ENCODE assay signal across 8 cellular contexts in genomic region chr5:172835246-172836030, GRCh38. TPM values are rescaled to one million over a fixed set of nuclear protein-coding genes. Genes with fewer than 3 reads are reported as not detected.
DNase-seq lines count a peak whose midpoint lies in the region; ATAC-seq, FAIRE-seq and TF ChIP-seq lines count a peak whose summit lies in the region.

No MANE protein-coding gene starts in this region.

- no peak overlapping the region for H2BK120ac ChIP-seq in trophoblast cell (ENCODE audit: insufficient read depth, low read length, poor library complexity)

- TSS peak; percentile 49 for BruUV-seq in PC-9 (replicated peaks; lab: Mats Ljungman, UMichigan)

- intact Hi-C loops in PC-9 (cut with micrococcal nuclease; ENCODE audit: unreplicated experiment): loop anchor here (1.0 to 2.0 kb wide), 2 partner anchors 23 to 67 kb away; no protein-coding TSS in a partner anchor
- intact Hi-C loops in esophagus muscularis mucosa (cut with DNase I): loop anchor here (2.0 kb wide), 1 partner anchor 65 kb away; the partner anchor contains the start of gene DUSP1

- no peak overlapping the region for H2BK12ac ChIP-seq in trophoblast cell (ENCODE audit: low read length)

- peak overlapping the region; percentile 13 for H3K4ac ChIP-seq in trophoblast cell (ENCODE audit: low read depth, low read length)

- TF ChIP-seq POLR2A in esophagus muscularis mucosa (IDR thresholded peaks at IDR 0.05; ENCODE audit: low read depth): no peak

- POLR2A ChIA-PET in PC-9 (lab: Charles Lee; ENCODE audit: unreplicated experiment): interaction anchor here (0.5 kb wide), 1 partner anchor 71 kb away, joined by 4 read pairs; no protein-coding TSS in a partner anchor

- no peak overlapping the region for H3K27ac ChIP-seq in PC-9
- peak overlapping the region; percentile 84 to 91 (median 90) for H3K27ac ChIP-seq in esophagus muscularis mucosa (replicated peaks in 1 of 4)
- no peak overlapping the region for H3K27ac ChIP-seq in trophoblast cell (ENCODE audit: low read depth, low read length)

- CTCF ChIA-PET in PC-9 (lab: Charles Lee): interaction anchor here (1.2 kb wide), 1 partner anchor 65 kb away, joined by 3 read pairs; no protein-coding TSS in a partner anchor

- H3K9me2 ChIP-seq in PC-9 (ENCODE audit: insufficient read depth): no peaks in the 10 kb centered on the region

- H3K14ac ChIP-seq in trophoblast cell (ENCODE audit: low read length): no peak overlapping the region

- WGBS in esophagus muscularis mucosa: 73% methylated on average over 13 of the region's 16 CpGs
- WGBS in trophoblast cell (ENCODE audit: extremely low coverage, insufficient coverage, insufficient read length): no CpG with 5 or more reads among the region's 16 CpGs

- TF ChIP-seq CTCF in PC-9 (conservative IDR thresholded peaks at IDR 0.05): no peak
- TF ChIP-seq CTCF in esophagus muscularis mucosa (IDR thresholded peaks at IDR 0.05): no peak

- no peaks in the 10 kb centered on the region for H4K20me1 ChIP-seq in PC-9 (ENCODE audit: insufficient read depth)

- H3K36me3 ChIP-seq in PC-9 (ENCODE audit: low read depth): no peaks in the 10 kb centered on the region
- H3K36me3 ChIP-seq in esophagus muscularis mucosa: peaks cover 0 to 4% (median 0%) of the 10 kb centered on the region in 4 donors
- peaks cover 0 to 2% of the 10 kb centered on the region in 2 experiments for H3K36me3 ChIP-seq in trophoblast cell (ENCODE audit: control insufficient read depth in 1 of 2, insufficient read depth in 2 of 2, low read length in 2 of 2)

- peaks cover 8% of the 10 kb centered on the region for H3K79me1 ChIP-seq in trophoblast cell (ENCODE audit: low read length)

- peak overlapping the region; percentile 52 for H3K18ac ChIP-seq in trophoblast cell (ENCODE audit: low read length)

- no peak overlapping the region for H2AFZ ChIP-seq in PC-9
- H2AFZ ChIP-seq in trophoblast cell (ENCODE audit: insufficient read depth, low read length, poor library complexity): no peak overlapping the region

- H4K12ac ChIP-seq in trophoblast cell (ENCODE audit: low read depth, low read length): no peak overlapping the region

- peaks cover 16% of the 10 kb centered on the region for H3K4me1 ChIP-seq in PC-9 (replicated peaks; ENCODE audit: insufficient read depth)
- H3K4me1 ChIP-seq in esophagus muscularis mucosa: peaks cover 37 to 62% (median 57%) of the 10 kb centered on the region in 4 donors
- peaks cover 8 to 11% of the 10 kb centered on the region in 2 experiments for H3K4me1 ChIP-seq in trophoblast cell (ENCODE audit: control insufficient read depth in 1 of 2, insufficient read depth in 2 of 2, low read length in 2 of 2)

- H3K23ac ChIP-seq in trophoblast cell (ENCODE audit: low read length): no peak overlapping the region

- peak overlapping the region; percentile 42 for H4K91ac ChIP-seq in trophoblast cell (ENCODE audit: low read depth, low read length)

- peak overlapping the region; percentile 22 for H4K8ac ChIP-seq in trophoblast cell (ENCODE audit: low read depth, low read length)

- H3F3A ChIP-seq in PC-9 (ENCODE audit: insufficient read depth, low read depth): peaks cover 19% of the 10 kb centered on the region

- peak; percentile 24 for DNase-seq in ELR (ENCODE audit: low read depth)
- DNase-seq in PC-9: no peak
- no peak for DNase-seq in esophagus muscularis mucosa (ENCODE audit: extremely low spot score)
- no peak for DNase-seq in trophoblast cell
- DNase-seq in GM19239 (ENCODE audit: insufficient read length, low spot score): no peak
- no peak for DNase-seq in SKM-1 (lab: John Stamatoyannopoulos, UW; ENCODE audit: unreplicated experiment)

- peaks cover 39% of the 10 kb centered on the region for H3K79me2 ChIP-seq in PC-9 (ENCODE audit: low read depth)
- H3K79me2 ChIP-seq in trophoblast cell (ENCODE audit: control insufficient read depth, insufficient read depth, low read length, poor library complexity): peaks cover 3% of the 10 kb centered on the region

- FAIRE-seq in GM19239 (lab: Jason Lieb, UNC): no peak

- ATAC-seq in GM19455 (IDR thresholded peaks at IDR 0.05; ENCODE audit: unreplicated experiment) (no peak), HG03159 (IDR thresholded peaks at IDR 0.05; ENCODE audit: unreplicated experiment) (no peak)

- peak overlapping the region; percentile 86 for H3K4me2 ChIP-seq in PC-9
- peak overlapping the region; percentile 81 for H3K4me2 ChIP-seq in trophoblast cell (ENCODE audit: low read length)

- H3K9me3 ChIP-seq in PC-9 (ENCODE audit: insufficient read depth, low read depth) (no peaks in the 10 kb centered on the region), esophagus muscularis mucosa (no peaks in the 10 kb centered on the region), trophoblast cell (ENCODE audit: insufficient read depth, low read depth, low read length) (peaks cover 3% of the 10 kb centered on the region)

- no peak for TF ChIP-seq EP300 in esophagus muscularis mucosa (IDR thresholded peaks at IDR 0.05)

- H3K9ac ChIP-seq in trophoblast cell (ENCODE audit: low read length): no peak overlapping the region

- H3K4me3 ChIP-seq in PC-9: peak overlapping the region; percentile 85
- H3K4me3 ChIP-seq in esophagus muscularis mucosa: peak overlapping the region; percentile 71 to 95 (median 86)
- H3K4me3 ChIP-seq in trophoblast cell (ENCODE audit: low read depth, low read length): peak overlapping the region; percentile 87

- no peaks in the 10 kb centered on the region for H3K27me3 ChIP-seq in PC-9 (ENCODE audit: insufficient read depth, low read depth)
- H3K27me3 ChIP-seq in esophagus muscularis mucosa: no peaks in the 10 kb centered on the region
- H3K27me3 ChIP-seq in trophoblast cell (ENCODE audit: insufficient read depth, low read length): no peaks in the 10 kb centered on the region

- H2AK5ac ChIP-seq in trophoblast cell (ENCODE audit: low read length): no peak overlapping the region

- no peak overlapping the region for H2BK5ac ChIP-seq in trophoblast cell (ENCODE audit: low read depth, low read length, poor library complexity)

RNA-seq across cellular contexts. Expression of gene ERGIC1, which starts 1.4 kb away (rescaled TPM):
- total RNA-seq in PC-9 (2021) (106 and 159 TPM in 2 replicates), esophagus muscularis mucosa (100 to 1,000 TPM; 105 to 161 (median 145) TPM)
- 53.9 and 54.4 TPM in 2 replicates for polyA plus RNA-seq in trophoblast cell (2013)

Comparison
In these comparisons a context has a peak if more than half of its experiments do, and no peak if none do; other contexts are left out.
1. H3K27ac ChIP-seq: peak in esophagus muscularis mucosa (4 of 4); none in PC-9 (single experiment) and trophoblast cell (single experiment).
2. Peak in every context shown above with its lines, with median percentiles within 50 percentile points of each other: H3K4me3 ChIP-seq.